ENCODE assay signal across 8 cellular contexts in the genomic region with DNA sequence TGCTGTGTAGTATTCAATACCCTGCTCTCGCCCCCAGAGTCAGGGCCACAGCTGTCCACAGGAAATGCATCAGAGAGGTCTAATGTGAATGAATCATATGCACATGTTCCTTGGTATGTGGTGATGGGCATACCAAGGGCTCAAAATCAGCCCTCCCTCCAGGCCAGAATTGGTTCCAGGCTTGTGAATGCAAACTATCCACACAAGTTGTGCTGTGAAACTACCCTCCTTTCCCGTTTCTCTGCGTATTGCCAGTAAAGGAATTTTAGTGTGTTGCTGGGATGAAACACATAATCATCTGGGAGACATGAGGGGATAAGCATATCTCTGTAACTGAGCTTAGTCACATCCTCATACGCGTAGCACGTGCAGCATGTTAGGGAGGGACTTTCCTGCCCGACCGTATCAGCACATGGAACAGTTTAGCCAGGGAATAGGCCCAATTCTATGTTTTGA. TPM values are rescaled to one million over a fixed set of nuclear protein-coding genes. Genes with fewer than 3 reads are reported as not detected.
DNase-seq lines count a peak whose midpoint lies in the region; ATAC-seq and TF ChIP-seq lines count a peak whose summit lies in the region.
"Had no signal": no experiment of that assay in that cellular context is flagged by ENCODE, and none has a peak within 500 bp of the region (broad histone marks: within the 10 kb centered on the region; RNA-seq: fewer than 3 reads in every experiment).

No MANE protein-coding gene starts in this region.

- peaks cover 17% of the 10 kb centered on the region for H3K9me3 ChIP-seq in adipocyte (ENCODE audit: control insufficient read depth, low read length)
- peaks cover 0 to 6% (median 0%) of the 10 kb centered on the region in 3 donors for H3K9me3 ChIP-seq in gastroesophageal sphincter
- H3K9me3 ChIP-seq in smooth muscle cell (replicated peaks; ENCODE audit: low read depth), result no peaks in the 10 kb centered on the region

- no peaks in the 10 kb centered on the region for H4K20me1 ChIP-seq in smooth muscle cell (ENCODE audit: low read depth)

- WGBS in gastroesophageal sphincter (ENCODE audit: low coverage in 1 of 2), 2 donors, result 55 to 90% methylated on average over 7 of the region's 8 CpGs
- WGBS in smooth muscle cell (ENCODE audit: low lambda C conversion rate), result 4% methylated on average over 8 of the region's 8 CpGs

- H3F3A ChIP-seq in smooth muscle cell (ENCODE audit: low read depth), result peaks cover 5% of the 10 kb centered on the region

- H3K27ac ChIP-seq in gastroesophageal sphincter, result no peak overlapping the region
- H3K27ac ChIP-seq in smooth muscle cell (ENCODE audit: low read depth), result peak overlapping the region; percentile 97

- H3K27ac Mint-ChIP-seq in HFFc6, result peak overlapping the region; percentile 96
- no peak overlapping the region for H3K27ac Mint-ChIP-seq in immature natural killer cell
- H3K27ac Mint-ChIP-seq: activated naive CD8-positive, alpha-beta T cell treated with anti-CD3 and anti-CD28 coated beads, Interleukin-2, amount 10 ng/mL, durations not matched to agents 7 days and 5 days had no signal

- H3K4me3 ChIP-seq in adipocyte (ENCODE audit: low read length), result peak overlapping the region; percentile 27
- no peak overlapping the region for H3K4me3 ChIP-seq in gastroesophageal sphincter
- H3K4me3 ChIP-seq in smooth muscle cell, result no peak overlapping the region

- H3K27me3 Mint-ChIP-seq in HFFc6 (ENCODE audit: insufficient read depth), result no peaks in the 10 kb centered on the region
- peaks cover 0 to 7% (median 3%) of the 10 kb centered on the region in 3 donors for H3K27me3 Mint-ChIP-seq in immature natural killer cell (ENCODE audit: low read depth in 3 of 3)
- H3K27me3 Mint-ChIP-seq: activated naive CD8-positive, alpha-beta T cell treated with anti-CD3 and anti-CD28 coated beads, Interleukin-2, amount 10 ng/mL, durations not matched to agents 7 days and 5 days had no signal

- H3K4me3 Mint-ChIP-seq in HFFc6 (peak overlapping the region; percentile 62), immature natural killer cell (no peak overlapping the region)
- H3K4me3 Mint-ChIP-seq: activated naive CD8-positive, alpha-beta T cell treated with anti-CD3 and anti-CD28 coated beads, Interleukin-2, amount 10 ng/mL, durations not matched to agents 7 days and 5 days had no signal

- TF ChIP-seq POLR2A in gastroesophageal sphincter (IDR thresholded peaks at IDR 0.05), result no peak

- peak overlapping the region; percentile 84 for H3K9ac ChIP-seq in adipocyte (ENCODE audit: low read length)
- H3K9ac ChIP-seq in smooth muscle cell (ENCODE audit: low read depth), result peak overlapping the region; percentile 81

- H3K4me1 Mint-ChIP-seq in HFFc6 (ENCODE audit: low read depth) (peaks cover 57% of the 10 kb centered on the region), immature natural killer cell (no peaks in the 10 kb centered on the region)
- H3K4me1 Mint-ChIP-seq: activated naive CD8-positive, alpha-beta T cell treated with anti-CD3 and anti-CD28 coated beads, Interleukin-2, amount 10 ng/mL, durations not matched to agents 7 days and 5 days had no signal

- TF ChIP-seq CTCF in HFFc6 (IDR thresholded peaks at IDR 0.05), result no peak
- TF ChIP-seq CTCF in gastroesophageal sphincter (IDR thresholded peaks at IDR 0.05), result no peak
- no peak for TF ChIP-seq CTCF in smooth muscle cell (IDR thresholded peaks at IDR 0.05; ENCODE audit: borderline replicate concordance, insufficient read depth, poor library complexity, severe bottlenecking)

- peak; percentile 92 for DNase-seq in HFFc6
- DNase-seq in adipocyte (ENCODE audit: low read depth), result peak; percentile 95
- peak; percentile 10 for DNase-seq in smooth muscle cell (lab: John Stamatoyannopoulos, UW; ENCODE audit: unreplicated experiment)
- DNase-seq in immature natural killer cell, result no peak
- no peak for DNase-seq in NK-92 (lab: John Stamatoyannopoulos, UW; ENCODE audit: unreplicated experiment)
- DNase-seq in OCI-M1 (lab: John Stamatoyannopoulos, UW), result no peak
- DNase-seq: activated naive CD8-positive, alpha-beta T cell treated with anti-CD3 and anti-CD28 coated beads, Interleukin-2, amount 10 ng/mL, durations not matched to agents 7 days and 5 days had no signal

- peaks cover 27% of the 10 kb centered on the region for H3K4me1 ChIP-seq in adipocyte (ENCODE audit: control insufficient read depth, insufficient read depth, low read length)
- H3K4me1 ChIP-seq in gastroesophageal sphincter, result no peaks in the 10 kb centered on the region
- no peaks in the 10 kb centered on the region for H3K4me1 ChIP-seq in smooth muscle cell (ENCODE audit: low read depth)

- H3K9me3 Mint-ChIP-seq in HFFc6, result 0 out of 2 replicates have a peak, but pooled peaks cover 3% of the 10 kb centered on the region
- H3K9me3 Mint-ChIP-seq in immature natural killer cell, result peaks cover 3 to 10% (median 5%) of the 10 kb centered on the region in 6 donors

- no peak overlapping the region for H2AFZ ChIP-seq in smooth muscle cell (ENCODE audit: low read depth)

- H3K36me3 ChIP-seq in adipocyte (ENCODE audit: control insufficient read depth, insufficient read depth, low read length, severe bottlenecking) (no peaks in the 10 kb centered on the region), gastroesophageal sphincter (no peaks in the 10 kb centered on the region), smooth muscle cell (ENCODE audit: low read depth) (no peaks in the 10 kb centered on the region)

- H3K27me3 ChIP-seq in adipocyte (replicated peaks; ENCODE audit: control insufficient read depth, insufficient read depth, low read length) (no peaks in the 10 kb centered on the region), gastroesophageal sphincter (no peaks in the 10 kb centered on the region), smooth muscle cell (ENCODE audit: low read depth) (no peaks in the 10 kb centered on the region)

- no peaks in the 10 kb centered on the region for H3K79me2 ChIP-seq in smooth muscle cell (ENCODE audit: low read depth)

- no peak for TF ChIP-seq EP300 in gastroesophageal sphincter (IDR thresholded peaks at IDR 0.05)

- ATAC-seq in gastroesophageal sphincter, result peak; percentile 43

- peak overlapping the region; percentile 63 for H3K4me2 ChIP-seq in smooth muscle cell

- H3K36me3 Mint-ChIP-seq in HFFc6 (ENCODE audit: low read depth) (peaks cover 14% of the 10 kb centered on the region), immature natural killer cell (peaks cover 0 to 4% (median 0%) of the 10 kb centered on the region in 3 donors)
- H3K36me3 Mint-ChIP-seq: activated naive CD8-positive, alpha-beta T cell treated with anti-CD3 and anti-CD28 coated beads, Interleukin-2, amount 10 ng/mL, durations not matched to agents 7 days and 5 days had no signal

RNA-seq across cellular contexts. Expression of gene MME, which starts 9.2 kb away (rescaled TPM):
- 10 to 100 TPM; 40.3 to 85.5 (median 67.1) TPM for total RNA-seq in HFFc6 (2021; fragmentation: NEBNext Ultra II Directional; extraction: Animal tissue kit (Norgen Biotek cat#: 25700))
- 10 to 100 TPM in 2 of 4 donors, 1 to 10 TPM in 2; 1.5 to 81.7 (median 20.5) TPM for total RNA-seq in gastroesophageal sphincter
- total RNA-seq in smooth muscle cell, result 136 and 185 TPM in 2 replicates
- polyA plus RNA-seq in smooth muscle cell, result 62.0 and 79.2 TPM in 2 replicates
- polyA plus RNA-seq in immature natural killer cell, result not detected

Comparison
In these comparisons a context has a peak if more than half of its experiments do, and no peak if none do; other contexts are left out.
1. DNase-seq: peak in HFFc6 (single experiment), adipocyte (single experiment) and smooth muscle cell (single experiment); none in immature natural killer cell (0 of 3), NK-92 (single experiment) and OCI-M1 (single experiment).